ENCODE assay signal across 17 cellular contexts in the genomic region with DNA sequence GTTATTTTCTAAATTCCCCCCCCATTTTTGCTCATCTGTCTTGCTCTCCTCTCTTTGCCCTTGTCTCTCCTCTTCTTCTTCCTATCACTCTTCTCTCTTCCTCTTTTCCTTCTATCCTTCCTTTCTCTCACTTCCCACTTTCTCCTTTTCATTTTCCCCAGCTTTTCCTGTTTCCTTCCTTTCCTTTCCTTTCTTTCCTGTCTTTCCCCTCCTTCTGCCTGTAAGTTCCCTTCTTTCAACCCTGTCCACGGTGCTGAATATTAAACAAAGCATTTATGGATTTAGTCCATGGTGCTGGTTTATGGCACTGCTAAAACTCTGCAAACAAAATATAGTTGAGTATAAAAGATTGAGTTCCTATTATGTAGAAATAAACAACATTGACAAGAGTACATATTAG. TPM values are rescaled to one million over a fixed set of nuclear protein-coding genes. Genes with fewer than 3 reads are reported as not detected.
A peak's percentile ranks its signal among the peaks of the same experiment; 100 is the strongest.
DNase-seq lines count a peak whose midpoint lies in the region; ATAC-seq and TF ChIP-seq lines count a peak whose summit lies in the region.
"Had no signal": no experiment of that assay in that cellular context is flagged by ENCODE, and none has a peak within 500 bp of the region (broad histone marks: within the 10 kb centered on the region; RNA-seq: fewer than 3 reads in every experiment).

No MANE protein-coding gene starts in this region.

- H3K4me3 Mint-ChIP-seq in GM23338, result no peak overlapping the region
- no peak overlapping the region for H3K4me3 Mint-ChIP-seq in mesothelial cell of epicardium
- H3K4me3 Mint-ChIP-seq: activated CD8-positive, alpha-beta T cell treated with anti-CD3 and anti-CD28 coated beads, Interleukin-2, amount 10 ng/mL, durations not matched to agents 7 days and 5 days had no signal

- H3F3A ChIP-seq in GM23338 (replicated peaks; ENCODE audit: low read depth), result no peaks in the 10 kb centered on the region
- no peaks in the 10 kb centered on the region for H3F3A ChIP-seq in PC-3 (ENCODE audit: low read length, unreplicated experiment)

- DNase-seq in GM23338 (ENCODE audit: low spot score) (peak; percentile 11), PC-3 (peak; percentile 54), dedifferentiated amniotic fluid mesenchymal stem cell (ENCODE audit: extremely low spot score) (peak; percentile 20), lung microvascular endothelial cell (ENCODE audit: low read depth in 2 of 2) (peak; percentile 33), mesothelial cell of epicardium (ENCODE audit: low spot score in 2 of 2, unreplicated experiment in 2 of 2) (no peak), AG08396 (ENCODE audit: low spot score) (no peak)
- no peak for DNase-seq in stimulated activated CD4-positive, alpha-beta T cell treated with anti-CD3 and anti-CD28 coated beads, Interleukin-2, amount 100 ng/mL, for 24 hours
- DNase-seq: activated CD8-positive, alpha-beta T cell treated with anti-CD3 and anti-CD28 coated beads, Interleukin-2, amount 10 ng/mL, durations not matched to agents 7 days and 5 days; effector CD4-positive, alpha-beta T cell; GOT3; NCI-H524; stomach had no signal

- H3K27me3 Mint-ChIP-seq in GM23338 (ENCODE audit: insufficient read depth, low read depth, poor library complexity), result peaks cover 4% of the 10 kb centered on the region
- peaks cover 5% of the 10 kb centered on the region for H3K27me3 Mint-ChIP-seq in mesothelial cell of epicardium (ENCODE audit: low read depth)

- no peaks in the 10 kb centered on the region for H3K4me1 Mint-ChIP-seq in GM23338
- peaks cover 19% of the 10 kb centered on the region for H3K4me1 Mint-ChIP-seq in mesothelial cell of epicardium

- no peaks in the 10 kb centered on the region for H3K9me2 ChIP-seq in GM23338 (ENCODE audit: insufficient read depth)
- H3K9me2 ChIP-seq in PC-3 (replicated peaks; ENCODE audit: low read length), result no peaks in the 10 kb centered on the region

- H3K27ac Mint-ChIP-seq in GM23338, result no peak overlapping the region
- H3K27ac Mint-ChIP-seq in mesothelial cell of epicardium, result no peak overlapping the region
- H3K27ac Mint-ChIP-seq: activated CD8-positive, alpha-beta T cell treated with anti-CD3 and anti-CD28 coated beads, Interleukin-2, amount 10 ng/mL, durations not matched to agents 7 days and 5 days; activated T-helper 2 cell treated with anti-CD3 and anti-CD28 coated beads, Interferon-gamma antibody, Interleukin-2, Interleukin-4, amounts not matched to agents 10 μg/mL and 5 μg/mL and 100 μg/mL, durations not matched to agents 14 hours and 24 hours and 36 hours had no signal

- ATAC-seq in GM23338 (no peak), PC-3 (no peak; the same call in 1 of the 2 replicates), HG03520 (IDR thresholded peaks at IDR 0.05; ENCODE audit: unreplicated experiment) (no peak)
- ATAC-seq: activated CD8-positive, alpha-beta T cell treated with anti-CD3 and anti-CD28 coated beads, Interleukin-2, amount 10 ng/mL, durations not matched to agents 7 days and 5 days; mucosa of descending colon had no signal

- TF ChIP-seq CTCF in GM23338 (conservative IDR thresholded peaks at IDR 0.05; ENCODE audit: low read depth in 2 of 2) (no peak), PC-3 (conservative IDR thresholded peaks at IDR 0.05; ENCODE audit: low read depth, low read length) (no peak), mesothelial cell of epicardium (IDR thresholded peaks at IDR 0.05; ENCODE audit: unreplicated experiment) (no peak)

- no peak overlapping the region for H3K27ac ChIP-seq in GM23338 (ENCODE audit: low read depth)
- H3K27ac ChIP-seq in PC-3 (ENCODE audit: low read length), result no peak overlapping the region
- H3K27ac ChIP-seq: stomach, VCaP had no signal

- no peaks in the 10 kb centered on the region for H4K20me1 ChIP-seq in GM23338 (replicated peaks; ENCODE audit: insufficient read depth)
- no peaks in the 10 kb centered on the region for H4K20me1 ChIP-seq in PC-3 (ENCODE audit: low read length)

- no peak overlapping the region for H2AFZ ChIP-seq in GM23338
- no peak overlapping the region for H2AFZ ChIP-seq in PC-3 (ENCODE audit: low read length)

- H3K79me2 ChIP-seq in GM23338 (replicated peaks; ENCODE audit: insufficient read depth), result no peaks in the 10 kb centered on the region
- H3K79me2 ChIP-seq in PC-3 (ENCODE audit: low read length), result no peaks in the 10 kb centered on the region

- no peaks in the 10 kb centered on the region for H3K36me3 ChIP-seq in GM23338 (ENCODE audit: insufficient read depth)
- H3K36me3 ChIP-seq in PC-3 (ENCODE audit: low read depth, low read length), result no peaks in the 10 kb centered on the region
- H3K36me3 ChIP-seq: stomach had no signal

- H3K4me2 ChIP-seq in GM23338, result no peak overlapping the region
- H3K4me2 ChIP-seq in PC-3 (ENCODE audit: low read length), result no peak overlapping the region

- no peaks in the 10 kb centered on the region for H3K36me3 Mint-ChIP-seq in GM23338 (ENCODE audit: low read depth)
- H3K36me3 Mint-ChIP-seq in mesothelial cell of epicardium, result no peaks in the 10 kb centered on the region

- POLR2A ChIA-PET in PC-3 (lab: Charles Lee; ENCODE audit: unreplicated experiment), result no interaction called here

- H3K9me3 Mint-ChIP-seq in GM23338 (no peaks in the 10 kb centered on the region), mesothelial cell of epicardium (no peaks in the 10 kb centered on the region)
- H3K9me3 Mint-ChIP-seq: activated T-helper 2 cell treated with anti-CD3 and anti-CD28 coated beads, Interferon-gamma antibody, Interleukin-2, Interleukin-4, amounts not matched to agents 10 μg/mL and 5 μg/mL and 100 μg/mL, durations not matched to agents 14 hours and 24 hours and 36 hours had no signal

- H3K9ac ChIP-seq in PC-3 (ENCODE audit: low read length), result no peak overlapping the region

- H3K4me3 ChIP-seq in GM23338 (no peak overlapping the region), PC-3 (ENCODE audit: low read length) (no peak overlapping the region)
- H3K4me3 ChIP-seq: mucosa of descending colon, stomach had no signal

- H3K27me3 ChIP-seq in GM23338 (ENCODE audit: insufficient read depth), result no peaks in the 10 kb centered on the region
- no peaks in the 10 kb centered on the region for H3K27me3 ChIP-seq in PC-3 (ENCODE audit: low read length)
- H3K27me3 ChIP-seq: stomach had no signal

- no peaks in the 10 kb centered on the region for H3K9me3 ChIP-seq in PC-3 (ENCODE audit: low read length)
- H3K9me3 ChIP-seq: mucosa of descending colon, stomach had no signal

- no TSS peak for BruUV-seq in PC-3 (replicated peaks; lab: Mats Ljungman, UMichigan)

- CTCF ChIA-PET in PC-3 (lab: Charles Lee), result interaction anchor here (0.6 to 0.9 kb wide), 2 partner anchors 42 to 570 kb away, joined by 3 read pairs; no protein-coding TSS in a partner anchor

- intact Hi-C loops in PC-3 (cut with micrococcal nuclease), result no loop called here

- H3K4me1 ChIP-seq in GM23338 (ENCODE audit: insufficient read depth), result no peaks in the 10 kb centered on the region
- peaks cover 20% of the 10 kb centered on the region for H3K4me1 ChIP-seq in PC-3 (ENCODE audit: insufficient read depth, low read length)

TF ChIP-seq in GM23338, 12 proteins besides CTCF, POLR2A, EP300 and RAD21:
- no peak for TF ChIP-seq EZH2phosphoT487 (IDR thresholded peaks at IDR 0.05; ENCODE audit: unreplicated experiment)
- no peak for TF ChIP-seq ZNF331 (CRISPR knock-in tag; IDR thresholded peaks at IDR 0.05; ENCODE audit: low read depth)
- no peak for TF ChIP-seq ZNF114 (CRISPR knock-in tag; IDR thresholded peaks at IDR 0.05)
- no peak for TF ChIP-seq NANOG (IDR thresholded peaks at IDR 0.05; ENCODE audit: borderline replicate concordance)
- TF ChIP-seq CREB1 (CRISPR knock-in tag; IDR thresholded peaks at IDR 0.05; ENCODE audit: low read depth), result no peak
- no peak for TF ChIP-seq EZH2 (IDR thresholded peaks at IDR 0.05; ENCODE audit: low read depth, unreplicated experiment)
- TF ChIP-seq REST (IDR thresholded peaks at IDR 0.05; ENCODE audit: unreplicated experiment), result peak; percentile 65
- TF ChIP-seq JUNB (IDR thresholded peaks at IDR 0.05; ENCODE audit: unreplicated experiment), result no peak

RNA-seq across cellular contexts. Expression of gene SCEL, which starts 27.6 kb away (rescaled TPM):
- total RNA-seq in GM23338 (2014; rRNA removed; shearing (Covaris generic)), result not detected in 2 replicates
- polyA plus RNA-seq in GM23338 (2016; fragmentation: Nextera tagmentation; extraction: Ambion mirVana), result not detected in 2 replicates
- total RNA-seq in PC-3 (2014; rRNA removed), result 3.0 and 3.5 TPM in 2 replicates
- total RNA-seq in lung microvascular endothelial cell, result not detected in 2 replicates
- 0.13 TPM in 1 of 3 replicates, not detected in the others for total RNA-seq in mesothelial cell of epicardium
- total RNA-seq: activated CD8-positive, alpha-beta T cell treated with anti-CD3 and anti-CD28 coated beads, Interleukin-2, amount 10 ng/mL, durations not matched to agents 7 days and 5 days; activated T-helper 2 cell treated with anti-CD3 and anti-CD28 coated beads, Interferon-gamma antibody, Interleukin-2, Interleukin-4, amounts not matched to agents 10 μg/mL and 5 μg/mL and 100 μg/mL, durations not matched to agents 14 hours and 24 hours and 36 hours; glomerular endothelial cell had no signal

Comparison
In these comparisons a context has a peak if more than half of its experiments do, and no peak if none do; other contexts are left out.
1. DNase-seq: peak in GM23338 (single experiment), PC-3 (single experiment), dedifferentiated amniotic fluid mesenchymal stem cell (single experiment) and lung microvascular endothelial cell (2 of 2); none in mesothelial cell of epicardium (0 of 2), stimulated activated CD4-positive, alpha-beta T cell treated with anti-CD3 and anti-CD28 coated beads, Interleukin-2, amount 100 ng/mL, for 24 hours (0 of 2) and AG08396 (single experiment).